ENCODE assay signal across 1 cellular context in genomic region chr22:39534092-39534506, GRCh38.
TF ChIP-seq lines count a peak whose summit lies in the region.

No MANE protein-coding gene starts in this region.

TF ChIP-seq in HepG2, 621 proteins besides CTCF, POLR2A, EP300 and RAD21 (continued from another document and continues in another):
- TF ChIP-seq, protein P1, sequence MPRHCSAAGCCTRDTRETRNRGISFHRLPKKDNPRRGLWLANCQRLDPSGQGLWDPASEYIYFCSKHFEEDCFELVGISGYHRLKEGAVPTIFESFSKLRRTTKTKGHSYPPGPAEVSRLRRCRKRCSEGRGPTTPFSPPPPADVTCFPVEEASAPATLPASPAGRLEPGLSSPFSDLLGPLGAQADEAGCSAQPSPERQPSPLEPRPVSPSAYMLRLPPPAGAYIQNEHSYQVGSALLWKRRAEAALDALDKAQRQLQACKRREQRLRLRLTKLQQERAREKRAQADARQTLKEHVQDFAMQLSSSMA (CRISPR knock-in tag; IDR thresholded peaks at IDR 0.05), result no peak
- TF ChIP-seq MYC (CRISPR knock-in tag; IDR thresholded peaks at IDR 0.05; ENCODE audit: borderline replicate concordance) (no peak), GTF3A (CRISPR knock-in tag; conservative IDR thresholded peaks at IDR 0.05) (no peak), ZNF703 (CRISPR knock-in tag; IDR thresholded peaks at IDR 0.05; ENCODE audit: borderline replicate concordance) (no peak), HDAC1 (CRISPR knock-in tag; IDR thresholded peaks at IDR 0.05) (peak; percentile 52; the same call in 1 of the 2 replicates), YY1 (IDR thresholded peaks at IDR 0.05; ENCODE audit: insufficient read depth, insufficient replicate concordance, low read depth, low read length) (peak; percentile 19), ATM (IDR thresholded peaks at IDR 0.05; ENCODE audit: borderline replicate concordance) (no peak), NR2F2 (IDR thresholded peaks at IDR 0.05; ENCODE audit: borderline replicate concordance, low read depth) (no peak), ZNF432 (CRISPR knock-in tag; IDR thresholded peaks at IDR 0.05; ENCODE audit: borderline replicate concordance) (no peak), YEATS4 (CRISPR knock-in tag; IDR thresholded peaks at IDR 0.05; ENCODE audit: borderline replicate concordance) (peak; percentile 20; the same call in 1 of the 2 replicates), RFXANK (CRISPR knock-in tag; IDR thresholded peaks at IDR 0.05) (no peak), ZNF501 (CRISPR knock-in tag; IDR thresholded peaks at IDR 0.05) (no peak), ZNF570 (CRISPR knock-in tag; IDR thresholded peaks at IDR 0.05; ENCODE audit: borderline replicate concordance) (no peak), ZBTB43 (CRISPR knock-in tag; conservative IDR thresholded peaks at IDR 0.05) (no peak), ZMYM3 (CRISPR knock-in tag; IDR thresholded peaks at IDR 0.05) (0 out of 2 replicates have a peak, but pooled peaks have one; percentile 19), ATF1 (CRISPR knock-in tag; IDR thresholded peaks at IDR 0.05) (no peak), RFX1 (IDR thresholded peaks at IDR 0.05) (no peak), SIX4 (CRISPR knock-in tag; IDR thresholded peaks at IDR 0.05) (no peak), MAZ (IDR thresholded peaks at IDR 0.05; ENCODE audit: borderline replicate concordance, low read depth, low read length) (no peak), MAZ (CRISPR knock-in tag; IDR thresholded peaks at IDR 0.05; ENCODE audit: low read depth) (no peak), ZC3H13 (CRISPR knock-in tag; IDR thresholded peaks at IDR 0.05) (no peak), ZNF878 (CRISPR knock-in tag; IDR thresholded peaks at IDR 0.05) (no peak), CCAR2 (optimal IDR thresholded peaks at IDR 0.05; ENCODE audit: low read depth, low read length) (no peak), ZNF800 (CRISPR knock-in tag; IDR thresholded peaks at IDR 0.05) (no peak), FOXC1 (CRISPR knock-in tag; IDR thresholded peaks at IDR 0.05; ENCODE audit: borderline replicate concordance) (0 out of 2 replicates have a peak, but pooled peaks have one; percentile 42), ZNF17 (CRISPR knock-in tag; IDR thresholded peaks at IDR 0.05) (no peak), ZNF883 (CRISPR knock-in tag; IDR thresholded peaks at IDR 0.05; ENCODE audit: not compliant biosample characterization) (no peak), HOXA3 (CRISPR knock-in tag; IDR thresholded peaks at IDR 0.05) (peak; percentile 65), ZBTB3 (CRISPR knock-in tag; IDR thresholded peaks at IDR 0.05; ENCODE audit: borderline replicate concordance, low read depth) (no peak), CAMTA2 (CRISPR knock-in tag; IDR thresholded peaks at IDR 0.05; ENCODE audit: borderline replicate concordance) (no peak), ZNF543 (CRISPR knock-in tag; IDR thresholded peaks at IDR 0.05) (no peak), CSRNP2 (CRISPR knock-in tag; conservative IDR thresholded peaks at IDR 0.05; ENCODE audit: low read depth) (no peak), ZNF577 (CRISPR knock-in tag; IDR thresholded peaks at IDR 0.05; ENCODE audit: borderline replicate concordance, low read depth) (no peak), CHD2 (IDR thresholded peaks at IDR 0.05; ENCODE audit: low read depth, low read length) (no peak), ZFP90 (CRISPR knock-in tag; IDR thresholded peaks at IDR 0.05; ENCODE audit: borderline replicate concordance) (0 out of 2 replicates have a peak, but pooled peaks have one; percentile 31), ATF7-NPFF (CRISPR knock-in tag; IDR thresholded peaks at IDR 0.05; ENCODE audit: low read depth) (no peak), NFKBIZ (CRISPR knock-in tag; IDR thresholded peaks at IDR 0.05) (no peak), POLR2G (IDR thresholded peaks at IDR 0.05; ENCODE audit: low read depth, low read length) (peak; percentile 18; the same call in 1 of the 2 replicates), ZNF572 (CRISPR knock-in tag; IDR thresholded peaks at IDR 0.05) (no peak), TGIF2 (CRISPR knock-in tag; IDR thresholded peaks at IDR 0.05) (no peak), HNRNPLL (IDR thresholded peaks at IDR 0.05; ENCODE audit: low read depth, low read length, poor library complexity, severe bottlenecking) (no peak), HNF4G (IDR thresholded peaks at IDR 0.05; ENCODE audit: borderline replicate concordance, low read depth, low read length) (no peak), HNF4G (CRISPR knock-in tag; IDR thresholded peaks at IDR 0.05; ENCODE audit: borderline replicate concordance, low read depth) (no peak), NFATC3 (CRISPR knock-in tag; IDR thresholded peaks at IDR 0.05) (no peak), ATF7 (IDR thresholded peaks at IDR 0.05) (no peak), ATF7 (CRISPR knock-in tag; IDR thresholded peaks at IDR 0.05) (no peak), NFIC (IDR thresholded peaks at IDR 0.05; ENCODE audit: low read length) (no peak), ZHX1 (CRISPR knock-in tag; IDR thresholded peaks at IDR 0.05; ENCODE audit: low read depth) (no peak), ZNF737 (CRISPR knock-in tag; IDR thresholded peaks at IDR 0.05; ENCODE audit: borderline replicate concordance) (no peak), FOXK1 (CRISPR knock-in tag; IDR thresholded peaks at IDR 0.05; ENCODE audit: borderline replicate concordance, low read depth) (no peak), ZNF746 (CRISPR knock-in tag; IDR thresholded peaks at IDR 0.05) (no peak), ZSCAN31 (CRISPR knock-in tag; IDR thresholded peaks at IDR 0.05; ENCODE audit: low read depth) (no peak), EED (CRISPR knock-in tag; IDR thresholded peaks at IDR 0.05) (no peak), MAX (IDR thresholded peaks at IDR 0.05) (peak; percentile 48; the same call in 1 of the 2 replicates), MYPOP (CRISPR knock-in tag; IDR thresholded peaks at IDR 0.05) (0 out of 2 replicates have a peak, but pooled peaks have one; percentile 37)
- TF ChIP-seq, protein P2, sequence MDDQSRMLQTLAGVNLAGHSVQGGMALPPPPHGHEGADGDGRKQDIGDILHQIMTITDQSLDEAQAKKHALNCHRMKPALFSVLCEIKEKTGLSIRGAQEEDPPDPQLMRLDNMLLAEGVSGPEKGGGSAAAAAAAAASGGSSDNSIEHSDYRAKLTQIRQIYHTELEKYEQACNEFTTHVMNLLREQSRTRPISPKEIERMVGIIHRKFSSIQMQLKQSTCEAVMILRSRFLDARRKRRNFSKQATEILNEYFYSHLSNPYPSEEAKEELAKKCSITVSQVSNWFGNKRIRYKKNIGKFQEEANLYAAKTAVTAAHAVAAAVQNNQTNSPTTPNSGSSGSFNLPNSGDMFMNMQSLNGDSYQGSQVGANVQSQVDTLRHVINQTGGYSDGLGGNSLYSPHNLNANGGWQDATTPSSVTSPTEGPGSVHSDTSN (CRISPR knock-in tag; IDR thresholded peaks at IDR 0.05; ENCODE audit: borderline replicate concordance), result no peak
- TF ChIP-seq, protein P3, sequence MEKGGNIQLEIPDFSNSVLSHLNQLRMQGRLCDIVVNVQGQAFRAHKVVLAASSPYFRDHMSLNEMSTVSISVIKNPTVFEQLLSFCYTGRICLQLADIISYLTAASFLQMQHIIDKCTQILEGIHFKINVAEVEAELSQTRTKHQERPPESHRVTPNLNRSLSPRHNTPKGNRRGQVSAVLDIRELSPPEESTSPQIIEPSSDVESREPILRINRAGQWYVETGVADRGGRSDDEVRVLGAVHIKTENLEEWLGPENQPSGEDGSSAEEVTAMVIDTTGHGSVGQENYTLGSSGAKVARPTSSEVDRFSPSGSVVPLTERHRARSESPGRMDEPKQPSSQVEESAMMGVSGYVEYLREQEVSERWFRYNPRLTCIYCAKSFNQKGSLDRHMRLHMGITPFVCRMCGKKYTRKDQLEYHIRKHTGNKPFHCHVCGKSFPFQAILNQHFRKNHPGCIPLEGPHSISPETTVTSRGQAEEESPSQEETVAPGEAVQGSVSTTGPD (CRISPR knock-in tag; IDR thresholded peaks at IDR 0.05), result no peak
- TF ChIP-seq, protein P4, sequence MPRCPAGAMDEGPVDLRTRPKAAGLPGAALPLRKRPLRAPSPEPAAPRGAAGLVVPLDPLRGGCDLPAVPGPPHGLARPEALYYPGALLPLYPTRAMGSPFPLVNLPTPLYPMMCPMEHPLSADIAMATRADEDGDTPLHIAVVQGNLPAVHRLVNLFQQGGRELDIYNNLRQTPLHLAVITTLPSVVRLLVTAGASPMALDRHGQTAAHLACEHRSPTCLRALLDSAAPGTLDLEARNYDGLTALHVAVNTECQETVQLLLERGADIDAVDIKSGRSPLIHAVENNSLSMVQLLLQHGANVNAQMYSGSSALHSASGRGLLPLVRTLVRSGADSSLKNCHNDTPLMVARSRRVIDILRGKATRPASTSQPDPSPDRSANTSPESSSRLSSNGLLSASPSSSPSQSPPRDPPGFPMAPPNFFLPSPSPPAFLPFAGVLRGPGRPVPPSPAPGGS (CRISPR knock-in tag; IDR thresholded peaks at IDR 0.05), result no peak
- TF ChIP-seq, protein P5, sequence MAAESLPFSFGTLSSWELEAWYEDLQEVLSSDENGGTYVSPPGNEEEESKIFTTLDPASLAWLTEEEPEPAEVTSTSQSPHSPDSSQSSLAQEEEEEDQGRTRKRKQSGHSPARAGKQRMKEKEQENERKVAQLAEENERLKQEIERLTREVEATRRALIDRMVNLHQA (CRISPR knock-in tag; IDR thresholded peaks at IDR 0.05), result no peak
